24 cellular contexts compared by ENCODE assay signal in the genomic region with DNA sequence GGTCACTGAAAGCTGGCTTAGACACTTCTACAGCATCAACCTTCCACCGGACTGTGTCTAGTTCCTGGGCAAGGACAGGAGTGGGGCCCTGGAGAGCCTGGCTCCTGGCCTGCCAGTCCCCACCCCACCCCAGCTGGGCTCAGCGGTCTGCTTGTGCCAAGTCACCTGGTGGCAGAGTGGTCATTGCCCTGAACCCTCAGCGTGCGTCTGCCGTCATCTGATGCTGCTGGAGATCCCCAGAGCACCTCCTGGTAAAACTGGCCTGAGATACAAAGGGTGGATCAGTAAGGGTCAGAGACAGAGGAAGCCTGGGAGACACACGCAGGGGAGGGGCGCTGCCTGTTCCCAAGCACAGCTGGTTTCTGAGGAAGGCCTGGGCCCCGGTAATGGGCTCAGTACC. TPM values are rescaled to one million over a fixed set of nuclear protein-coding genes. Genes with fewer than 3 reads are reported as not detected.
A peak's percentile ranks its signal among the peaks of the same experiment; 100 is the strongest.
DNase-seq lines count a peak whose midpoint lies in the region; ATAC-seq, FAIRE-seq and TF ChIP-seq lines count a peak whose summit lies in the region.
"Had no signal": no experiment of that assay in that cellular context is flagged by ENCODE, and none has a peak within 500 bp of the region (broad histone marks: within the 10 kb centered on the region; RNA-seq: fewer than 3 reads in every experiment).

No MANE protein-coding gene starts in this region.

- no peaks in the 10 kb centered on the region for H3K79me2 ChIP-seq in HepG2 (ENCODE audit: insufficient read depth, low read length)

- TF ChIP-seq EP300 in HepG2 (IDR thresholded peaks at IDR 0.05; ENCODE audit: low read depth in 2 of 2, low read length in 2 of 2) (no peak), HepG2 (CRISPR knock-in tag; IDR thresholded peaks at IDR 0.05; ENCODE audit: borderline replicate concordance) (no peak)

- no TSS peak for BruUV-seq in HepG2 (replicated peaks; lab: Mats Ljungman, UMichigan)

- H3K36me3 Mint-ChIP-seq in activated naive CD4-positive, alpha-beta T cell treated with anti-CD3 and anti-CD28 coated beads, Interleukin-2, amount 50 U/mL, for 72 hours = no peaks in the 10 kb centered on the region
- H3K36me3 Mint-ChIP-seq: CD4-positive, CD25-positive, alpha-beta regulatory T cell; CD8-positive, alpha-beta T cell had no signal

- H3K9me3 ChIP-seq in HepG2 (ENCODE audit: low read length) (no peaks in the 10 kb centered on the region), neuronal stem cell (replicated peaks in 1 of 2; ENCODE audit: control insufficient read depth in 2 of 2, insufficient read depth in 1 of 2, low read depth in 1 of 2, low read length in 2 of 2) (no peaks in the 10 kb centered on the region)
- H3K9me3 ChIP-seq: A549, BE2C, Caco-2 had no signal

- H3K23ac ChIP-seq in neuronal stem cell (ENCODE audit: low read depth, low read length, poor library complexity) = no peak overlapping the region

- H3K14ac ChIP-seq in neuronal stem cell (ENCODE audit: low read length) = no peak overlapping the region

- H2AK5ac ChIP-seq in neuronal stem cell (ENCODE audit: low read depth, low read length) = peak overlapping the region; percentile 41

- CTCF ChIA-PET in HepG2 (lab: Yijun Ruan, JAX; ENCODE audit: low intra/inter-chr PET ratio, low total read pairs) = no interaction called here

- POLR2A ChIA-PET in HepG2 (lab: Yijun Ruan, JAX) = interaction anchor here (1.2 to 4.4 kb wide), 4 partner anchors 11 to 22 kb away, joined by 3 to 18 read pairs (median 4); a partner anchor contains a TSS

- H3K79me1 ChIP-seq in neuronal stem cell (ENCODE audit: low read depth, low read length) = no peaks in the 10 kb centered on the region

- no peaks in the 10 kb centered on the region for H4K20me1 ChIP-seq in HepG2 (ENCODE audit: insufficient read depth, low read length)

- H4K8ac ChIP-seq in neuronal stem cell (ENCODE audit: low read depth, low read length) = no peak overlapping the region

- no peak overlapping the region for H2BK12ac ChIP-seq in neuronal stem cell (ENCODE audit: low read length)

- TF ChIP-seq RAD21 in HepG2 (CRISPR knock-in tag; IDR thresholded peaks at IDR 0.05) = no peak

- H3K4me3 ChIP-seq in HepG2 (replicated peaks in 1 of 3; ENCODE audit: insufficient read depth in 1 of 3, low read depth in 2 of 3, low read length in 3 of 3) = no peak overlapping the region
- H3K4me3 ChIP-seq in neuronal stem cell (ENCODE audit: low read length in 2 of 2) = no peak overlapping the region
- H3K4me3 ChIP-seq: A549, GM12878, GM23338 had no signal

- no peak for DNase-seq in activated naive CD4-positive, alpha-beta T cell treated with anti-CD3 and anti-CD28 coated beads, Interleukin-2, amount 50 U/mL, for 72 hours (ENCODE audit: low spot score in 2 of 2)
- no peak for DNase-seq in activated naive CD4-positive, alpha-beta T cell treated with anti-CD3 and anti-CD28 coated beads, Interleukin-2, amount 50 U/mL, for 16 hours
- DNase-seq in HepG2 (ENCODE audit: low spot score) (no peak), neuronal stem cell (ENCODE audit: low spot score) (no peak), NCI-H2029 (lab: John Stamatoyannopoulos, UW) (no peak)
- DNase-seq: 8988T; ACHN; AML-193; BE2C; Caco-2; CD4-positive, CD25-positive, alpha-beta regulatory T cell; CD8-positive, alpha-beta T cell; DMS153; DND-41; H9 had no signal

- TF ChIP-seq POLR2A in HepG2 (IDR thresholded peaks at IDR 0.05; ENCODE audit: insufficient read depth in 1 of 2, low read depth in 2 of 2, low read length in 2 of 2) = no peak

- no peak for ATAC-seq in activated naive CD4-positive, alpha-beta T cell treated with anti-CD3 and anti-CD28 coated beads, Interleukin-2, amount 50 U/mL, for 72 hours
- ATAC-seq in HepG2 = peak; percentile 10
- no peak for ATAC-seq in GM21576 (IDR thresholded peaks at IDR 0.05; ENCODE audit: unreplicated experiment)
- ATAC-seq: A549; CD8-positive, alpha-beta T cell; GM12878; GM23338; HCT116 had no signal

- WGBS in HepG2 (ENCODE audit: low lambda C conversion rate) = 66% methylated on average over 4 of the region's 8 CpGs
- WGBS in neuronal stem cell (ENCODE audit: extremely low coverage in 2 of 2, insufficient read length in 2 of 2, insufficient replicate concordance in 1 of 2), 2 donors = no CpG with 5 or more reads among the region's 8 CpGs

- no peaks in the 10 kb centered on the region for H3K9me3 Mint-ChIP-seq in activated naive CD4-positive, alpha-beta T cell treated with anti-CD3 and anti-CD28 coated beads, Interleukin-2, amount 50 U/mL, for 72 hours
- H3K9me3 Mint-ChIP-seq: CD4-positive, CD25-positive, alpha-beta regulatory T cell; CD8-positive, alpha-beta T cell; GM23338; H9 had no signal

- no peak for FAIRE-seq in HepG2 (lab: Jason Lieb, UNC)
- FAIRE-seq: A549, G401.6, GM12878, GM19239 had no signal

- no peak for TF ChIP-seq CTCF in HepG2 (CRISPR knock-in tag; IDR thresholded peaks at IDR 0.05)

- H3K36me3 ChIP-seq in HepG2 (replicated peaks in 1 of 2; ENCODE audit: control insufficient read depth in 1 of 2, insufficient read depth in 2 of 2, low read length in 2 of 2) (no peaks in the 10 kb centered on the region), neuronal stem cell (replicated peaks in 1 of 2; ENCODE audit: control insufficient read depth in 2 of 2, insufficient read depth in 2 of 2, low read length in 2 of 2) (no peaks in the 10 kb centered on the region)
- H3K36me3 ChIP-seq: BE2C had no signal

- no peak overlapping the region for H2AFZ ChIP-seq in HepG2 (ENCODE audit: low read length)
- no peak overlapping the region for H2AFZ ChIP-seq in neuronal stem cell (ENCODE audit: low read length)
- H2AFZ ChIP-seq: GM23338 had no signal

- no peak overlapping the region for H3K4ac ChIP-seq in neuronal stem cell (ENCODE audit: low read length)

- peak overlapping the region; percentile 45 for H2BK5ac ChIP-seq in neuronal stem cell (ENCODE audit: low read length)

- intact Hi-C loops in HepG2 (cut with micrococcal nuclease; ENCODE audit: unreplicated experiment) = no loop called here

- H4K91ac ChIP-seq in neuronal stem cell (ENCODE audit: low read depth, low read length, poor library complexity) = no peak overlapping the region

- in situ Hi-C loops in HepG2 (cut with HindIII; ENCODE audit: extremely low pct_ligation_motif_present, low pct_unique_long_range_greater_than_20kb) = no loop called here

- no peak overlapping the region for H2BK15ac ChIP-seq in neuronal stem cell (ENCODE audit: low read length)

- H3K4me1 ChIP-seq in HepG2 (ENCODE audit: insufficient read depth, low read length) (peaks cover 61% of the 10 kb centered on the region), neuronal stem cell (ENCODE audit: control insufficient read depth in 2 of 2, insufficient read depth in 1 of 2, low read depth in 1 of 2, low read length in 2 of 2) (peaks cover under 1 to 4% of the 10 kb centered on the region in 2 donors)
- H3K4me1 ChIP-seq: A549, BE2C, Caco-2 had no signal

- H3K4me2 ChIP-seq in HepG2 (ENCODE audit: low read depth, low read length) = no peak overlapping the region
- H3K4me2 ChIP-seq in neuronal stem cell (ENCODE audit: insufficient read depth, low read length, poor library complexity, severe bottlenecking) = no peak overlapping the region
- H3K4me2 ChIP-seq: A549, GM23338 had no signal

- H3K9ac ChIP-seq in HepG2 (ENCODE audit: insufficient read depth, low read depth, low read length) = no peak overlapping the region
- no peak overlapping the region for H3K9ac ChIP-seq in neuronal stem cell (ENCODE audit: low read depth, low read length, poor library complexity)

- H3K27ac Mint-ChIP-seq in activated naive CD4-positive, alpha-beta T cell treated with anti-CD3 and anti-CD28 coated beads, Interleukin-2, amount 50 U/mL, for 72 hours = peak overlapping the region; percentile 15 to 61
- H3K27ac Mint-ChIP-seq: CD8-positive, alpha-beta T cell; GM23338; H9 had no signal

- H3K18ac ChIP-seq in neuronal stem cell (ENCODE audit: low read length) = no peak overlapping the region

- H2BK120ac ChIP-seq in neuronal stem cell (ENCODE audit: low read depth, low read length) = no peak overlapping the region

- H3K27ac ChIP-seq in HepG2 (ENCODE audit: extremely low read length, insufficient read depth, low read length) (no peak overlapping the region), neuronal stem cell (replicated peaks; ENCODE audit: low read length) (no peak overlapping the region)
- H3K27ac ChIP-seq: A549, C4-2B had no signal

- no peaks in the 10 kb centered on the region for H3K27me3 ChIP-seq in HepG2 (ENCODE audit: control insufficient read depth in 1 of 2, insufficient read depth in 2 of 2, low read length in 2 of 2)
- H3K27me3 ChIP-seq in neuronal stem cell (ENCODE audit: control insufficient read depth in 3 of 3, insufficient read depth in 3 of 3, low read depth in 1 of 3, low read length in 3 of 3) = peaks cover 0 to 3% (median 0%) of the 10 kb centered on the region in 3 experiments
- H3K27me3 ChIP-seq: BE2C had no signal

RNA-seq across cellular contexts. Expression of a gene that starts 16.7 kb away (rescaled TPM):
- 10 to 100 TPM in 1 of 2 donors, 1 to 10 TPM in 1; 1.5 to 16.5 TPM for total RNA-seq in activated naive CD4-positive, alpha-beta T cell treated with anti-CD3 and anti-CD28 coated beads, Interleukin-2, amount 50 U/mL, for 72 hours
- 1.5 and 5.3 TPM in 2 replicates for total RNA-seq in HepG2 (2016; rRNA removed; fragmentation: Illumina TruSeq; extraction: Trizol)
- total RNA-seq in HepG2 (2016; cell fraction: cytosol; rRNA removed; fragmentation: Illumina TruSeq; extraction: Trizol; ENCODE audit: low read depth) = 1.1 and 1.6 TPM in 2 replicates
- 2.2 and 6.6 TPM in 2 replicates for total RNA-seq in HepG2 (2016; cell fraction: insoluble cytoplasmic fraction; rRNA removed; fragmentation: Illumina TruSeq; extraction: Trizol)
- total RNA-seq in HepG2 (2016; cell fraction: membrane; rRNA removed; fragmentation: Illumina TruSeq; extraction: Trizol) = 1.0 and 2.3 TPM in 2 replicates
- total RNA-seq in HepG2 (2016; cell fraction: nucleus; rRNA removed; fragmentation: Illumina TruSeq; extraction: Trizol) = 6.0 and 8.7 TPM in 2 replicates
- polyA plus RNA-seq in HepG2 (2011; rRNA removed) = 2.7 and 3.7 TPM in 2 replicates
- polyA plus RNA-seq in HepG2 (2011; cell fraction: cytosol; rRNA removed) = 1.1 and 1.6 TPM in 2 replicates
- polyA plus RNA-seq in HepG2 (2011; cell fraction: nucleus; rRNA removed) = 6.7 and 7.2 TPM in 2 replicates
- polyA plus RNA-seq in HepG2 (2012) = 0.95 TPM in 1 of 2 replicates, not detected in the other
- polyA plus RNA-seq in HepG2 (2016; cell fraction: cytosol; fragmentation: Illumina TruSeq; extraction: Trizol; ENCODE audit: low read depth) = 0.76 and 1.1 TPM in 2 replicates
- polyA plus RNA-seq in HepG2 (2016; cell fraction: insoluble cytoplasmic fraction; fragmentation: Illumina TruSeq; extraction: Trizol; ENCODE audit: low read depth) = 1.3 and 1.6 TPM in 2 replicates
- 1.2 and 1.4 TPM in 2 replicates for polyA plus RNA-seq in HepG2 (2016; cell fraction: membrane; fragmentation: Illumina TruSeq; extraction: Trizol; ENCODE audit: low read depth)
- 10.2 and 12.6 TPM in 2 replicates for polyA plus RNA-seq in HepG2 (2016; cell fraction: nucleus; fragmentation: Illumina TruSeq; extraction: Trizol; ENCODE audit: insufficient read depth, low read depth)
- 1.8 and 2.5 TPM in 2 replicates for polyA minus RNA-seq in HepG2 (2011; rRNA and poly(A)+ RNA removed; ENCODE audit: low replicate concordance)
- polyA minus RNA-seq in HepG2 (2011; cell fraction: cytosol; rRNA and poly(A)+ RNA removed) = 0.59 and 0.97 TPM in 2 replicates
- polyA minus RNA-seq in HepG2 (2011; cell fraction: nucleus; rRNA and poly(A)+ RNA removed) = 0.64 and 2.5 TPM in 2 replicates
- polyA plus RNA-seq in neuronal stem cell (2013, experiment 1 of 2) = 1.4 TPM
- 1.7 TPM for polyA plus RNA-seq in neuronal stem cell (2013, experiment 2 of 2)

RNA-seq across cellular contexts. Expression of a gene that starts 19.2 kb away (rescaled TPM):
- total RNA-seq in activated naive CD4-positive, alpha-beta T cell treated with anti-CD3 and anti-CD28 coated beads, Interleukin-2, amount 50 U/mL, for 72 hours = not detected
- total RNA-seq in HepG2 (2016; rRNA removed; fragmentation: Illumina TruSeq; extraction: Trizol) = 38.9 and 105 TPM in 2 replicates
- total RNA-seq in HepG2 (2016; cell fraction: cytosol; rRNA removed; fragmentation: Illumina TruSeq; extraction: Trizol; ENCODE audit: low read depth) = 10.8 and 12.0 TPM in 2 replicates
- 37.6 and 103 TPM in 2 replicates for total RNA-seq in HepG2 (2016; cell fraction: insoluble cytoplasmic fraction; rRNA removed; fragmentation: Illumina TruSeq; extraction: Trizol)
- 14.7 and 16.8 TPM in 2 replicates for total RNA-seq in HepG2 (2016; cell fraction: membrane; rRNA removed; fragmentation: Illumina TruSeq; extraction: Trizol)
- 132 and 140 TPM in 2 replicates for total RNA-seq in HepG2 (2016; cell fraction: nucleus; rRNA removed; fragmentation: Illumina TruSeq; extraction: Trizol)
- polyA plus RNA-seq in HepG2 (2011; rRNA removed) = 632 and 1,233 TPM in 2 replicates
- 347 and 666 TPM in 2 replicates for polyA plus RNA-seq in HepG2 (2011; cell fraction: cytosol; rRNA removed)
- 3,464 and 4,379 TPM in 2 replicates for polyA plus RNA-seq in HepG2 (2011; cell fraction: nucleus; rRNA removed)
- polyA plus RNA-seq in HepG2 (2012) = 718 and 962 TPM in 2 replicates
- polyA plus RNA-seq in HepG2 (2016; cell fraction: cytosol; fragmentation: Illumina TruSeq; extraction: Trizol; ENCODE audit: low read depth) = 7.0 and 7.3 TPM in 2 replicates
- 31.3 and 36.2 TPM in 2 replicates for polyA plus RNA-seq in HepG2 (2016; cell fraction: insoluble cytoplasmic fraction; fragmentation: Illumina TruSeq; extraction: Trizol; ENCODE audit: low read depth)
- polyA plus RNA-seq in HepG2 (2016; cell fraction: membrane; fragmentation: Illumina TruSeq; extraction: Trizol; ENCODE audit: low read depth) = 10.3 TPM in 2 replicates
- polyA plus RNA-seq in HepG2 (2016; cell fraction: nucleus; fragmentation: Illumina TruSeq; extraction: Trizol; ENCODE audit: insufficient read depth, low read depth) = 273 and 284 TPM in 2 replicates
- 0.26 and 415 TPM in 2 replicates for polyA minus RNA-seq in HepG2 (2011; rRNA and poly(A)+ RNA removed; ENCODE audit: low replicate concordance)
- 134 and 348 TPM in 2 replicates for polyA minus RNA-seq in HepG2 (2011; cell fraction: cytosol; rRNA and poly(A)+ RNA removed)
- 662 and 1,024 TPM in 2 replicates for polyA minus RNA-seq in HepG2 (2011; cell fraction: nucleus; rRNA and poly(A)+ RNA removed)
- polyA plus RNA-seq in neuronal stem cell (2013, experiment 1 of 2) = 0.07 TPM
- polyA plus RNA-seq in neuronal stem cell (2013, experiment 2 of 2) = 0.08 TPM
- total RNA-seq: CD4-positive, CD25-positive, alpha-beta regulatory T cell; CD8-positive, alpha-beta T cell; GM23338; H4; H9 had no signal
- polyA plus RNA-seq: GM23338 had no signal

RNA-seq across cellular contexts. Expression of a gene that starts 21.0 kb away (rescaled TPM):
- 1 to 10 TPM in 1 of 2 donors, under 1 TPM in 1; 0.51 to 3.6 TPM for total RNA-seq in activated naive CD4-positive, alpha-beta T cell treated with anti-CD3 and anti-CD28 coated beads, Interleukin-2, amount 50 U/mL, for 72 hours
- 1.3 and 1.4 TPM in 2 replicates for total RNA-seq in HepG2 (2016; rRNA removed; fragmentation: Illumina TruSeq; extraction: Trizol)
- 1.1 TPM in 1 of 2 replicates, not detected in the other for total RNA-seq in HepG2 (2016; cell fraction: cytosol; rRNA removed; fragmentation: Illumina TruSeq; extraction: Trizol; ENCODE audit: low read depth)
- total RNA-seq in HepG2 (2016; cell fraction: insoluble cytoplasmic fraction; rRNA removed; fragmentation: Illumina TruSeq; extraction: Trizol) = 1.8 and 2.0 TPM in 2 replicates
- total RNA-seq in HepG2 (2016; cell fraction: membrane; rRNA removed; fragmentation: Illumina TruSeq; extraction: Trizol) = 0.62 and 1.3 TPM in 2 replicates
- total RNA-seq in HepG2 (2016; cell fraction: nucleus; rRNA removed; fragmentation: Illumina TruSeq; extraction: Trizol) = 1.5 and 1.8 TPM in 2 replicates
- polyA plus RNA-seq in HepG2 (2011; rRNA removed) = 0.60 and 0.84 TPM in 2 replicates
- 0.46 and 0.76 TPM in 2 replicates for polyA plus RNA-seq in HepG2 (2011; cell fraction: cytosol; rRNA removed)
- polyA plus RNA-seq in HepG2 (2011; cell fraction: nucleus; rRNA removed) = 8.5 TPM in 2 replicates
- 0.59 and 1.6 TPM in 2 replicates for polyA plus RNA-seq in HepG2 (2012)
- polyA plus RNA-seq in HepG2 (2016; cell fraction: cytosol; fragmentation: Illumina TruSeq; extraction: Trizol; ENCODE audit: low read depth) = 0.95 and 1.2 TPM in 2 replicates
- 1.7 and 2.2 TPM in 2 replicates for polyA plus RNA-seq in HepG2 (2016; cell fraction: insoluble cytoplasmic fraction; fragmentation: Illumina TruSeq; extraction: Trizol; ENCODE audit: low read depth)
- polyA plus RNA-seq in HepG2 (2016; cell fraction: membrane; fragmentation: Illumina TruSeq; extraction: Trizol; ENCODE audit: low read depth) = 0.33 and 0.93 TPM in 2 replicates
- 4.6 and 6.7 TPM in 2 replicates for polyA plus RNA-seq in HepG2 (2016; cell fraction: nucleus; fragmentation: Illumina TruSeq; extraction: Trizol; ENCODE audit: insufficient read depth, low read depth)
- polyA minus RNA-seq in HepG2 (2011; rRNA and poly(A)+ RNA removed; ENCODE audit: low replicate concordance) = 0.54 TPM in 1 of 2 replicates, not detected in the other
- polyA minus RNA-seq in HepG2 (2011; cell fraction: cytosol; rRNA and poly(A)+ RNA removed) = not detected in 2 replicates
- not detected in 2 replicates for polyA minus RNA-seq in HepG2 (2011; cell fraction: nucleus; rRNA and poly(A)+ RNA removed)
- polyA plus RNA-seq in neuronal stem cell (2013, experiment 1 of 2) = 10.7 TPM
- polyA plus RNA-seq in neuronal stem cell (2013, experiment 2 of 2) = 10.5 TPM
- total RNA-seq: H4 had no signal
- polyA plus RNA-seq: A549 had no signal

RNA-seq across cellular contexts. Expression of a gene that starts 36.4 kb away (rescaled TPM):
- total RNA-seq in activated naive CD4-positive, alpha-beta T cell treated with anti-CD3 and anti-CD28 coated beads, Interleukin-2, amount 50 U/mL, for 72 hours = not detected
- total RNA-seq in HepG2 (2016; rRNA removed; fragmentation: Illumina TruSeq; extraction: Trizol) = 9.8 and 12.3 TPM in 2 replicates
- 7.6 and 10.0 TPM in 2 replicates for total RNA-seq in HepG2 (2016; cell fraction: cytosol; rRNA removed; fragmentation: Illumina TruSeq; extraction: Trizol; ENCODE audit: low read depth)
- total RNA-seq in HepG2 (2016; cell fraction: insoluble cytoplasmic fraction; rRNA removed; fragmentation: Illumina TruSeq; extraction: Trizol) = 7.8 and 12.6 TPM in 2 replicates
- total RNA-seq in HepG2 (2016; cell fraction: membrane; rRNA removed; fragmentation: Illumina TruSeq; extraction: Trizol) = 10.1 and 13.2 TPM in 2 replicates
- total RNA-seq in HepG2 (2016; cell fraction: nucleus; rRNA removed; fragmentation: Illumina TruSeq; extraction: Trizol) = 10.1 and 14.4 TPM in 2 replicates
- polyA plus RNA-seq in HepG2 (2011; rRNA removed) = 19.6 and 46.5 TPM in 2 replicates
- polyA plus RNA-seq in HepG2 (2011; cell fraction: cytosol; rRNA removed) = 19.0 and 27.6 TPM in 2 replicates
- 84.4 and 124 TPM in 2 replicates for polyA plus RNA-seq in HepG2 (2011; cell fraction: nucleus; rRNA removed)
- polyA plus RNA-seq in HepG2 (2012) = 39.9 and 42.6 TPM in 2 replicates
- 8.5 and 8.8 TPM in 2 replicates for polyA plus RNA-seq in HepG2 (2016; cell fraction: cytosol; fragmentation: Illumina TruSeq; extraction: Trizol; ENCODE audit: low read depth)
- polyA plus RNA-seq in HepG2 (2016; cell fraction: insoluble cytoplasmic fraction; fragmentation: Illumina TruSeq; extraction: Trizol; ENCODE audit: low read depth) = 9.1 and 10.1 TPM in 2 replicates
- 8.5 and 11.6 TPM in 2 replicates for polyA plus RNA-seq in HepG2 (2016; cell fraction: membrane; fragmentation: Illumina TruSeq; extraction: Trizol; ENCODE audit: low read depth)
- 21.9 and 26.1 TPM in 2 replicates for polyA plus RNA-seq in HepG2 (2016; cell fraction: nucleus; fragmentation: Illumina TruSeq; extraction: Trizol; ENCODE audit: insufficient read depth, low read depth)
- 17.9 TPM in 1 of 2 replicates, not detected in the other for polyA minus RNA-seq in HepG2 (2011; rRNA and poly(A)+ RNA removed; ENCODE audit: low replicate concordance)
- polyA minus RNA-seq in HepG2 (2011; cell fraction: cytosol; rRNA and poly(A)+ RNA removed) = 5.0 and 10.8 TPM in 2 replicates
- polyA minus RNA-seq in HepG2 (2011; cell fraction: nucleus; rRNA and poly(A)+ RNA removed) = 9.7 and 16.8 TPM in 2 replicates
- polyA plus RNA-seq in neuronal stem cell (2013, experiment 1 of 2) = not detected
- not detected for polyA plus RNA-seq in neuronal stem cell (2013, experiment 2 of 2)
- total RNA-seq: Caco-2; CD4-positive, CD25-positive, alpha-beta regulatory T cell; CD8-positive, alpha-beta T cell; GM23338; H4; H9 had no signal
- polyA plus RNA-seq: A549; CD4-positive, CD25-positive, alpha-beta regulatory T cell; GM23338 had no signal

RNA-seq across cellular contexts. Expression of a gene that starts 43.1 kb away (rescaled TPM):
- 10 to 100 TPM in 1 of 2 donors, 1 to 10 TPM in 1; 3.2 to 19.9 TPM for total RNA-seq in activated naive CD4-positive, alpha-beta T cell treated with anti-CD3 and anti-CD28 coated beads, Interleukin-2, amount 50 U/mL, for 72 hours
- 38.0 and 38.5 TPM in 2 replicates for total RNA-seq in HepG2 (2016; rRNA removed; fragmentation: Illumina TruSeq; extraction: Trizol)
- 18.0 and 19.7 TPM in 2 replicates for total RNA-seq in HepG2 (2016; cell fraction: cytosol; rRNA removed; fragmentation: Illumina TruSeq; extraction: Trizol; ENCODE audit: low read depth)
- 34.9 and 36.4 TPM in 2 replicates for total RNA-seq in HepG2 (2016; cell fraction: insoluble cytoplasmic fraction; rRNA removed; fragmentation: Illumina TruSeq; extraction: Trizol)
- 51.1 and 53.4 TPM in 2 replicates for total RNA-seq in HepG2 (2016; cell fraction: membrane; rRNA removed; fragmentation: Illumina TruSeq; extraction: Trizol)
- total RNA-seq in HepG2 (2016; cell fraction: nucleus; rRNA removed; fragmentation: Illumina TruSeq; extraction: Trizol) = 26.1 and 33.6 TPM in 2 replicates
- polyA plus RNA-seq in HepG2 (2011; rRNA removed) = 16.5 and 16.7 TPM in 2 replicates
- 8.4 and 11.3 TPM in 2 replicates for polyA plus RNA-seq in HepG2 (2011; cell fraction: cytosol; rRNA removed)
- 13.6 and 17.2 TPM in 2 replicates for polyA plus RNA-seq in HepG2 (2011; cell fraction: nucleus; rRNA removed)
- 13.3 and 14.9 TPM in 2 replicates for polyA plus RNA-seq in HepG2 (2012)
- 8.7 and 9.1 TPM in 2 replicates for polyA plus RNA-seq in HepG2 (2016; cell fraction: cytosol; fragmentation: Illumina TruSeq; extraction: Trizol; ENCODE audit: low read depth)
- 27.2 and 31.1 TPM in 2 replicates for polyA plus RNA-seq in HepG2 (2016; cell fraction: insoluble cytoplasmic fraction; fragmentation: Illumina TruSeq; extraction: Trizol; ENCODE audit: low read depth)
- 22.7 and 22.9 TPM in 2 replicates for polyA plus RNA-seq in HepG2 (2016; cell fraction: membrane; fragmentation: Illumina TruSeq; extraction: Trizol; ENCODE audit: low read depth)
- 31.4 and 31.8 TPM in 2 replicates for polyA plus RNA-seq in HepG2 (2016; cell fraction: nucleus; fragmentation: Illumina TruSeq; extraction: Trizol; ENCODE audit: insufficient read depth, low read depth)
- polyA minus RNA-seq in HepG2 (2011; rRNA and poly(A)+ RNA removed; ENCODE audit: low replicate concordance) = 8.2 and 15.1 TPM in 2 replicates
- polyA minus RNA-seq in HepG2 (2011; cell fraction: cytosol; rRNA and poly(A)+ RNA removed) = 12.0 and 14.8 TPM in 2 replicates
- polyA minus RNA-seq in HepG2 (2011; cell fraction: nucleus; rRNA and poly(A)+ RNA removed) = 31.7 and 49.4 TPM in 2 replicates
- 15.7 TPM for polyA plus RNA-seq in neuronal stem cell (2013, experiment 1 of 2)
- polyA plus RNA-seq in neuronal stem cell (2013, experiment 2 of 2) = 16.7 TPM

Comparison
In these comparisons a context has a peak if more than half of its experiments do, and no peak if none do; other contexts are left out.
1. RNA of a gene that starts 19.2 kb away (total RNA-seq): 10.8 to 140 TPM in HepG2; not detected in activated naive CD4-positive, alpha-beta T cell treated with anti-CD3 and anti-CD28 coated beads, Interleukin-2, amount 50 U/mL, for 72 hours; every median in the first group is over 10 times any median in the second.